ENCODE assay signal across 2 cellular contexts in genomic region chr17:9529033-9529748, GRCh38.
TF ChIP-seq lines count a peak whose summit lies in the region.

No MANE protein-coding gene starts in this region.

TF ChIP-seq in HCT116, 20 proteins besides CTCF, POLR2A, EP300 and RAD21 (continued from another document):
- TF ChIP-seq ZNF274 (IDR thresholded peaks at IDR 0.05; ENCODE audit: low read depth, low read length): no peak
- no peak for TF ChIP-seq ZFX (IDR thresholded peaks at IDR 0.05)
- TF ChIP-seq JUND (IDR thresholded peaks at IDR 0.05): no peak
- TF ChIP-seq SP1 (IDR thresholded peaks at IDR 0.05; ENCODE audit: low read depth): no peak
- no peak for TF ChIP-seq POLR2AphosphoS5 (IDR thresholded peaks at IDR 0.05; ENCODE audit: low read depth, low read length)
- no peak for TF ChIP-seq YY1 (IDR thresholded peaks at IDR 0.05; ENCODE audit: extremely low read depth, insufficient replicate concordance, low read depth, low read length)
- no peak for TF ChIP-seq ELF1 (IDR thresholded peaks at IDR 0.05; ENCODE audit: borderline replicate concordance, low read depth)
- TF ChIP-seq CEBPB (IDR thresholded peaks at IDR 0.05; ENCODE audit: low read depth): no peak
- TF ChIP-seq EGR1 (IDR thresholded peaks at IDR 0.05; ENCODE audit: low read depth): no peak
- no peak for TF ChIP-seq REST (IDR thresholded peaks at IDR 0.05; ENCODE audit: low read depth)

TF ChIP-seq in liver, 16 proteins besides CTCF, POLR2A, EP300 and RAD21 (continued from another document):
- TF ChIP-seq ATF3 (IDR thresholded peaks at IDR 0.05): no peak
- no peak for TF ChIP-seq FOXA2 (IDR thresholded peaks at IDR 0.05)
- TF ChIP-seq HNF4G (IDR thresholded peaks at IDR 0.05): no peak
- TF ChIP-seq, protein P1, sequence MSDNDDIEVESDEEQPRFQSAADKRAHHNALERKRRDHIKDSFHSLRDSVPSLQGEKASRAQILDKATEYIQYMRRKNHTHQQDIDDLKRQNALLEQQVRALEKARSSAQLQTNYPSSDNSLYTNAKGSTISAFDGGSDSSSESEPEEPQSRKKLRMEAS (IDR thresholded peaks at IDR 0.05): no peak
- TF ChIP-seq HNF4A (conservative IDR thresholded peaks at IDR 0.05): no peak
- no peak for TF ChIP-seq TAF1 (conservative IDR thresholded peaks at IDR 0.05)
- no peak for TF ChIP-seq GABPA (IDR thresholded peaks at IDR 0.05 in 1 of 2, conservative IDR thresholded peaks at IDR 0.05 in 1 of 2)
- TF ChIP-seq JUND (IDR thresholded peaks at IDR 0.05): no peak
- no peak for TF ChIP-seq NR2F2 (IDR thresholded peaks at IDR 0.05)
- TF ChIP-seq YY1 (IDR thresholded peaks at IDR 0.05): no peak
TF ChIP-seq in liver: peak in this region for 0.
